Comparison of ENCODE assay signal across 8 cellular contexts in genomic region chr14:23068792-23069412, GRCh38. TPM values are rescaled to one million over a fixed set of nuclear protein-coding genes. Genes with fewer than 3 reads are reported as not detected.
DNase-seq lines count a peak whose midpoint lies in the region; ATAC-seq and TF ChIP-seq lines count a peak whose summit lies in the region.

No MANE protein-coding gene starts in this region.

- peak; percentile 100 for TF ChIP-seq CTCF in liver (IDR thresholded peaks at IDR 0.05; ENCODE audit: low read depth, low read length, missing input control)

- H3K27ac Mint-ChIP-seq in central memory CD8-positive, alpha-beta T cell (ENCODE audit: low read depth): no peak overlapping the region

- peak overlapping the region; percentile 34 for H3K4me3 Mint-ChIP-seq in central memory CD8-positive, alpha-beta T cell

- peaks cover 42% of the 10 kb centered on the region for H3K4me1 Mint-ChIP-seq in central memory CD8-positive, alpha-beta T cell

- no peaks in the 10 kb centered on the region for H3K27me3 Mint-ChIP-seq in central memory CD8-positive, alpha-beta T cell

- peaks cover 7 to 38% (median 31%) of the 10 kb centered on the region in 4 donors for H3K36me3 ChIP-seq in liver (ENCODE audit: control insufficient read depth in 4 of 4, insufficient read depth in 3 of 4, low read depth in 1 of 4, low read length in 3 of 4)

- no peak overlapping the region for H3K4me3 ChIP-seq in liver (ENCODE audit: low read depth in 1 of 3, low read length in 3 of 3)

- no peak overlapping the region for H3K9ac ChIP-seq in liver (ENCODE audit: low read depth in 1 of 2, low read length in 2 of 2)

- peak; percentile 94 for TF ChIP-seq RAD21 in liver (IDR thresholded peaks at IDR 0.05)

- H3K36me3 Mint-ChIP-seq in central memory CD8-positive, alpha-beta T cell (ENCODE audit: insufficient read depth): peaks cover 64% of the 10 kb centered on the region

- ATAC-seq in GM18499 (IDR thresholded peaks at IDR 0.05; ENCODE audit: insufficient read depth, unreplicated experiment): peak; percentile 42
- peak; percentile 68 for ATAC-seq in HG03097 (IDR thresholded peaks at IDR 0.05; ENCODE audit: low FRiP score, unreplicated experiment)
- ATAC-seq in central memory CD8-positive, alpha-beta T cell (replicated peaks; ENCODE audit: extremely low read depth, poor library complexity, severe bottlenecking): peak; percentile 86

- no peaks in the 10 kb centered on the region for H3K9me3 Mint-ChIP-seq in central memory CD8-positive, alpha-beta T cell

- H3K4me1 ChIP-seq in liver (ENCODE audit: control insufficient read depth in 4 of 4, insufficient read depth in 4 of 4, low read length in 3 of 4): peaks cover 2 to 29% (median 20%) of the 10 kb centered on the region in 4 donors

- 33% methylated on average over 8 of the region's 8 CpGs for WGBS in liver

- DNase-seq in T-helper 9 cell: peak; percentile 57
- DNase-seq in central memory CD8-positive, alpha-beta T cell (ENCODE audit: low spot score in 2 of 2): peak; percentile 55 to 68
- peak; percentile 53 to 67 (median 65) for DNase-seq in stimulated activated CD4-positive, alpha-beta T cell treated with anti-CD3 and anti-CD28 coated beads, TNF-alpha, amount 100 ng/mL, for 24 hours (ENCODE audit: low read depth in 3 of 3)
- DNase-seq in NCI-H187 treated with DMSO at 0.1 percent for 48 hours (lab: John Stamatoyannopoulos, UW): no peak
- no peak for DNase-seq in SHP77 (lab: John Stamatoyannopoulos, UW)

- no peaks in the 10 kb centered on the region for H3K9me3 ChIP-seq in liver (ENCODE audit: control insufficient read depth in 4 of 4, low read length in 3 of 4)

- no peak overlapping the region for H3K27ac ChIP-seq in liver (ENCODE audit: low read depth in 1 of 2, low read length in 2 of 2)

- no peaks in the 10 kb centered on the region for H3K27me3 ChIP-seq in liver (ENCODE audit: control insufficient read depth in 4 of 4, insufficient read depth in 4 of 4, low read length in 3 of 4)

TF ChIP-seq in liver, 16 proteins besides CTCF, POLR2A, EP300 and RAD21:
- TF ChIP-seq SP1 (IDR thresholded peaks at IDR 0.05) (peak; percentile 9), HNF4A (conservative IDR thresholded peaks at IDR 0.05) (no peak), HNF4G (IDR thresholded peaks at IDR 0.05) (no peak), REST (IDR thresholded peaks at IDR 0.05) (no peak), YY1 (IDR thresholded peaks at IDR 0.05) (peak; percentile 58), GABPA (IDR thresholded peaks at IDR 0.05 in 1 of 2, conservative IDR thresholded peaks at IDR 0.05 in 1 of 2) (no peak), EGR1 (IDR thresholded peaks at IDR 0.05; ENCODE audit: low read depth in 2 of 2) (no peak), RXRA (IDR thresholded peaks at IDR 0.05) (peak in 1 of 2 donors; percentile 22), FOXA1 (IDR thresholded peaks at IDR 0.05) (no peak), NR2F2 (IDR thresholded peaks at IDR 0.05) (no peak)
- TF ChIP-seq, protein P1, sequence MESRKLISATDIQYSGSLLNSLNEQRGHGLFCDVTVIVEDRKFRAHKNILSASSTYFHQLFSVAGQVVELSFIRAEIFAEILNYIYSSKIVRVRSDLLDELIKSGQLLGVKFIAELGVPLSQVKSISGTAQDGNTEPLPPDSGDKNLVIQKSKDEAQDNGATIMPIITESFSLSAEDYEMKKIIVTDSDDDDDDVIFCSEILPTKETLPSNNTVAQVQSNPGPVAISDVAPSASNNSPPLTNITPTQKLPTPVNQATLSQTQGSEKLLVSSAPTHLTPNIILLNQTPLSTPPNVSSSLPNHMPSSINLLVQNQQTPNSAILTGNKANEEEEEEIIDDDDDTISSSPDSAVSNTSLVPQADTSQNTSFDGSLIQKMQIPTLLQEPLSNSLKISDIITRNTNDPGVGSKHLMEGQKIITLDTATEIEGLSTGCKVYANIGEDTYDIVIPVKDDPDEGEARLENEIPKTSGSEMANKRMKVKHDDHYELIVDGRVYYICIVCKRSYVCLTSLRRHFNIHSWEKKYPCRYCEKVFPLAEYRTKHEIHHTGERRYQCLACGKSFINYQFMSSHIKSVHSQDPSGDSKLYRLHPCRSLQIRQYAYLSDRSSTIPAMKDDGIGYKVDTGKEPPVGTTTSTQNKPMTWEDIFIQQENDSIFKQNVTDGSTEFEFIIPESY (IDR thresholded peaks at IDR 0.05): no peak
- TF ChIP-seq, protein P2, sequence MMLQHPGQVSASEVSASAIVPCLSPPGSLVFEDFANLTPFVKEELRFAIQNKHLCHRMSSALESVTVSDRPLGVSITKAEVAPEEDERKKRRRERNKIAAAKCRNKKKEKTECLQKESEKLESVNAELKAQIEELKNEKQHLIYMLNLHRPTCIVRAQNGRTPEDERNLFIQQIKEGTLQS (IDR thresholded peaks at IDR 0.05): peak; percentile 45

RNA-seq across cellular contexts. Expression of gene CDH24, which starts 11.6 kb away (rescaled TPM):
- under 1 TPM; 0.23 to 0.50 TPM for total RNA-seq in liver
- under 1 TPM in 1 of 2 donors, not detected in 1; 0.38 TPM for polyA plus RNA-seq in liver

RNA-seq across cellular contexts. Expression of gene ACIN1, which starts 26.0 kb away (rescaled TPM):
- 10 to 100 TPM; 49.3 to 50.6 TPM for total RNA-seq in liver
- 10 to 100 TPM in 1 of 2 donors, 1 to 10 TPM in 1; 8.1 to 24.9 TPM for polyA plus RNA-seq in liver

RNA-seq across cellular contexts. Expression of gene C14orf119, which starts 26.4 kb away (rescaled TPM):
- 10 to 100 TPM in 1 of 2 donors, 1 to 10 TPM in 1; 9.0 to 16.1 TPM for total RNA-seq in liver
- 10 to 100 TPM; 19.3 to 27.1 TPM for polyA plus RNA-seq in liver

RNA-seq across cellular contexts. Expression of gene PSMB11, which starts 26.9 kb away (rescaled TPM):
- total RNA-seq in liver: not detected
- polyA plus RNA-seq in liver: not detected

RNA-seq across cellular contexts. Expression of gene PSMB5, which starts 34.2 kb away (rescaled TPM):
- 10 to 100 TPM; 74.0 to 88.2 TPM for total RNA-seq in liver
- polyA plus RNA-seq in liver: 100 to 1,000 TPM; 102 to 152 TPM

Comparison
In these comparisons a context has a peak if more than half of its experiments do, and no peak if none do; other contexts are left out.
1. DNase-seq: peak in T-helper 9 cell (single experiment), central memory CD8-positive, alpha-beta T cell (2 of 2) and stimulated activated CD4-positive, alpha-beta T cell treated with anti-CD3 and anti-CD28 coated beads, TNF-alpha, amount 100 ng/mL, for 24 hours (3 of 3); none in NCI-H187 treated with DMSO at 0.1 percent for 48 hours (single experiment) and SHP77 (0 of 2).
2. Peak in every context shown above with its lines, with median percentiles within 50 percentile points of each other: ATAC-seq.